Comparison of ENCODE assay signal across 9 cellular contexts in the genomic region with DNA sequence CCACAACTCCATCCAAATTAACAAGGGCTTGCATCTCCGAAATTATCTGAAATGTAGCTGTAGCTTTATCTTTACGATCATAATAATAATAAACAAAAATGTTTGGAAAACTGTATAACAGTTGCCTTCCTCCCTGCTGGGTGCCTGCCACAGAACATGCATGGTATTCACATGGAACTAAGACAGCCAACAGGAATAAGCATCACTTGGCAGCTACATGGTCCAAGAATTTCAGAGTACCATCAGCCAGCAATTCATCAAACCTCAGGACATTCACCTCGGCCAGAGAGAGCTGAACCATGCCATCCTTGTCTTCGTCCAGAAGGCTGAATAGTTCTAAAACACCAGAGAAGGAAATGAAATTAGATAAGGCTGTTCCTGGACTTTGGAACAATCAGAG.
"Had no signal": no experiment of that assay in that cellular context is flagged by ENCODE, and none has a peak within 500 bp of the region (broad histone marks: within the 10 kb centered on the region; RNA-seq: fewer than 3 reads in every experiment).

No MANE protein-coding gene starts in this region.

- FAIRE-seq: H1, H54, HTR-8/SVneo, K562 had no signal

- ATAC-seq: GM23338, K562 had no signal

- DNase-seq: H9, HCEC 1CT, HFFc6, IMR-90 had no signal

- H3K4me3 ChIP-seq: GM23338, K562 had no signal

- H3K9me3 Mint-ChIP-seq: GM23338, H9, HFFc6 had no signal

- H3K27ac Mint-ChIP-seq: GM23338, H9, HFFc6 had no signal

- H3K4me3 Mint-ChIP-seq: GM23338, H9, HFFc6 had no signal
